In the genomic region with DNA sequence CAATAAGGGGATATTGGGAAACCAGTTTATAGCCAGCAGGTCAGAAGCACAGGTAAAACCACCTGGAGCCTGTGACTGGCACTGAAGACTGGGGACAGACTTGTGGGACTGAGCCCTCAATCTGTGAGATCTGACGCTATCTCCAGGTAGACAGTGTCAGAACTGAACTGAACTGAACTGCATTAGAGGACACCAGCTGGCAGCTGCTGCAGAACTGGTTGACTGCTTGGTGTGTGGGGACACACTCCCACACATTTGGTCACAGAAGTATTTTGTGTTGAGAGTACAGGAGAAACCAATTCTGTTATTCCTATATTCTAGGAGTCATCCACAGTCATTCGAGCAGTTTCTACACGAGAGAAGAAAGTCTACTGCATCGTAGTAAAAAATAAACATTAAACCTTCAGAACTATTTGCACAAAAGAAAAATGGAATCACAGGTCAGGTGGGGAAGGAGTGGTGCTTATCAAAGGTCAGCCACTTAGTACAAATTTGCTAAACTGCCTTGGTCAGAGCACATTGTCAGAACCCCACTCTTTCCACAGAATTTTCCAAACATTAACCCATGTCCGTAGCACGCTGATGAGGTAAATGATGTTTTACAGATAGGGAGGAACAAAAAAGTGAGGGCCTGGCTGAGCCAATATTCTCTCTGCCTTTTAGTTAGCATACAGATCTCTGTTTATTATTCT, we compare ENCODE assay signal across 1 cellular context.
A peak's percentile ranks its signal among the peaks of the same experiment; 100 is the strongest.
TF ChIP-seq lines count a peak whose summit lies in the region.

No MANE protein-coding gene starts in this region.

TF ChIP-seq in HepG2, 621 proteins besides CTCF, POLR2A, EP300 and RAD21 (continued from another document and continues in another):
- TF ChIP-seq, protein P1, sequence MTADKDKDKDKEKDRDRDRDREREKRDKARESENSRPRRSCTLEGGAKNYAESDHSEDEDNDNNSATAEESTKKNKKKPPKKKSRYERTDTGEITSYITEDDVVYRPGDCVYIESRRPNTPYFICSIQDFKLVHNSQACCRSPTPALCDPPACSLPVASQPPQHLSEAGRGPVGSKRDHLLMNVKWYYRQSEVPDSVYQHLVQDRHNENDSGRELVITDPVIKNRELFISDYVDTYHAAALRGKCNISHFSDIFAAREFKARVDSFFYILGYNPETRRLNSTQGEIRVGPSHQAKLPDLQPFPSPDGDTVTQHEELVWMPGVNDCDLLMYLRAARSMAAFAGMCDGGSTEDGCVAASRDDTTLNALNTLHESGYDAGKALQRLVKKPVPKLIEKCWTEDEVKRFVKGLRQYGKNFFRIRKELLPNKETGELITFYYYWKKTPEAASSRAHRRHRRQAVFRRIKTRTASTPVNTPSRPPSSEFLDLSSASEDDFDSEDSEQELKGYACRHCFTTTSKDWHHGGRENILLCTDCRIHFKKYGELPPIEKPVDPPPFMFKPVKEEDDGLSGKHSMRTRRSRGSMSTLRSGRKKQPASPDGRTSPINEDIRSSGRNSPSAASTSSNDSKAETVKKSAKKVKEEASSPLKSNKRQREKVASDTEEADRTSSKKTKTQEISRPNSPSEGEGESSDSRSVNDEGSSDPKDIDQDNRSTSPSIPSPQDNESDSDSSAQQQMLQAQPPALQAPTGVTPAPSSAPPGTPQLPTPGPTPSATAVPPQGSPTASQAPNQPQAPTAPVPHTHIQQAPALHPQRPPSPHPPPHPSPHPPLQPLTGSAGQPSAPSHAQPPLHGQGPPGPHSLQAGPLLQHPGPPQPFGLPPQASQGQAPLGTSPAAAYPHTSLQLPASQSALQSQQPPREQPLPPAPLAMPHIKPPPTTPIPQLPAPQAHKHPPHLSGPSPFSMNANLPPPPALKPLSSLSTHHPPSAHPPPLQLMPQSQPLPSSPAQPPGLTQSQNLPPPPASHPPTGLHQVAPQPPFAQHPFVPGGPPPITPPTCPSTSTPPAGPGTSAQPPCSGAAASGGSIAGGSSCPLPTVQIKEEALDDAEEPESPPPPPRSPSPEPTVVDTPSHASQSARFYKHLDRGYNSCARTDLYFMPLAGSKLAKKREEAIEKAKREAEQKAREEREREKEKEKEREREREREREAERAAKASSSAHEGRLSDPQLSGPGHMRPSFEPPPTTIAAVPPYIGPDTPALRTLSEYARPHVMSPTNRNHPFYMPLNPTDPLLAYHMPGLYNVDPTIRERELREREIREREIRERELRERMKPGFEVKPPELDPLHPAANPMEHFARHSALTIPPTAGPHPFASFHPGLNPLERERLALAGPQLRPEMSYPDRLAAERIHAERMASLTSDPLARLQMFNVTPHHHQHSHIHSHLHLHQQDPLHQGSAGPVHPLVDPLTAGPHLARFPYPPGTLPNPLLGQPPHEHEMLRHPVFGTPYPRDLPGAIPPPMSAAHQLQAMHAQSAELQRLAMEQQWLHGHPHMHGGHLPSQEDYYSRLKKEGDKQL (CRISPR knock-in tag; IDR thresholded peaks at IDR 0.05; ENCODE audit: low read depth), result peak; percentile 71
- TF ChIP-seq, protein P2, sequence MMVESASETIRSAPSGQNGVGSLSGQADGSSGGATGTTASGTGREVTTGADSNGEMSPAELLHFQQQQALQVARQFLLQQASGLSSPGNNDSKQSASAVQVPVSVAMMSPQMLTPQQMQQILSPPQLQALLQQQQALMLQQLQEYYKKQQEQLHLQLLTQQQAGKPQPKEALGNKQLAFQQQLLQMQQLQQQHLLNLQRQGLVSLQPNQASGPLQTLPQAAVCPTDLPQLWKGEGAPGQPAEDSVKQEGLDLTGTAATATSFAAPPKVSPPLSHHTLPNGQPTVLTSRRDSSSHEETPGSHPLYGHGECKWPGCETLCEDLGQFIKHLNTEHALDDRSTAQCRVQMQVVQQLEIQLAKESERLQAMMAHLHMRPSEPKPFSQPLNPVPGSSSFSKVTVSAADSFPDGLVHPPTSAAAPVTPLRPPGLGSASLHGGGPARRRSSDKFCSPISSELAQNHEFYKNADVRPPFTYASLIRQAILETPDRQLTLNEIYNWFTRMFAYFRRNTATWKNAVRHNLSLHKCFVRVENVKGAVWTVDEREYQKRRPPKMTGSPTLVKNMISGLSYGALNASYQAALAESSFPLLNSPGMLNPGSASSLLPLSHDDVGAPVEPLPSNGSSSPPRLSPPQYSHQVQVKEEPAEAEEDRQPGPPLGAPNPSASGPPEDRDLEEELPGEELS (CRISPR knock-in tag; IDR thresholded peaks at IDR 0.05), result peak; percentile 77
- TF ChIP-seq, protein P3, sequence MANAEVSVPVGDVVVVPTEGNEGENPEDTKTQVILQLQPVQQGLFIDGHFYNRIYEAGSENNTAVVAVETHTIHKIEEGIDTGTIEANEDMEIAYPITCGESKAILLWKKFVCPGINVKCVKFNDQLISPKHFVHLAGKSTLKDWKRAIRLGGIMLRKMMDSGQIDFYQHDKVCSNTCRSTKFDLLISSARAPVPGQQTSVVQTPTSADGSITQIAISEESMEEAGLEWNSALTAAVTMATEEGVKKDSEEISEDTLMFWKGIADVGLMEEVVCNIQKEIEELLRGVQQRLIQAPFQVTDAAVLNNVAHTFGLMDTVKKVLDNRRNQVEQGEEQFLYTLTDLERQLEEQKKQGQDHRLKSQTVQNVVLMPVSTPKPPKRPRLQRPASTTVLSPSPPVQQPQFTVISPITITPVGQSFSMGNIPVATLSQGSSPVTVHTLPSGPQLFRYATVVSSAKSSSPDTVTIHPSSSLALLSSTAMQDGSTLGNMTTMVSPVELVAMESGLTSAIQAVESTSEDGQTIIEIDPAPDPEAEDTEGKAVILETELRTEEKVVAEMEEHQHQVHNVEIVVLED (CRISPR knock-in tag; IDR thresholded peaks at IDR 0.05; ENCODE audit: borderline replicate concordance), result peak; percentile 30; the same call in 1 of the 2 replicates
- TF ChIP-seq ZNF773 (CRISPR knock-in tag; IDR thresholded peaks at IDR 0.05; ENCODE audit: borderline replicate concordance) (no peak), KDM5A (IDR thresholded peaks at IDR 0.05; ENCODE audit: borderline replicate concordance, low read length) (no peak), RCOR2 (CRISPR knock-in tag; IDR thresholded peaks at IDR 0.05) (0 out of 2 replicates have a peak, but pooled peaks have one; percentile 76), MATR3 (CRISPR knock-in tag; IDR thresholded peaks at IDR 0.05) (no peak), STAG1 (CRISPR knock-in tag; IDR thresholded peaks at IDR 0.05) (no peak), ZBTB34 (CRISPR knock-in tag; IDR thresholded peaks at IDR 0.05) (peak; percentile 78), ZNF652 (CRISPR knock-in tag; IDR thresholded peaks at IDR 0.05; ENCODE audit: borderline replicate concordance, low read depth) (peak; percentile 78), ZMYM3 (CRISPR knock-in tag; IDR thresholded peaks at IDR 0.05) (peak; percentile 50; the same call in 1 of the 2 replicates), ZNF816 (CRISPR knock-in tag; IDR thresholded peaks at IDR 0.05; ENCODE audit: borderline replicate concordance) (peak; percentile 62; the same call in 1 of the 2 replicates), HBP1 (CRISPR knock-in tag; IDR thresholded peaks at IDR 0.05; ENCODE audit: low read depth) (peak; percentile 51; the same call in 1 of the 2 replicates), HOXA5 (CRISPR knock-in tag; IDR thresholded peaks at IDR 0.05) (0 out of 2 replicates have a peak, but pooled peaks have one; percentile 26), PRDM10 (CRISPR knock-in tag; IDR thresholded peaks at IDR 0.05; ENCODE audit: low read depth) (0 out of 2 replicates have a peak, but pooled peaks have one; percentile 15), HES4 (CRISPR knock-in tag; IDR thresholded peaks at IDR 0.05; ENCODE audit: borderline replicate concordance) (no peak), FOXA3 (CRISPR knock-in tag; IDR thresholded peaks at IDR 0.05) (peak; percentile 74), ERF (CRISPR knock-in tag; IDR thresholded peaks at IDR 0.05) (peak; percentile 75), ZNF724P (CRISPR knock-in tag; IDR thresholded peaks at IDR 0.05; ENCODE audit: borderline replicate concordance) (no peak), SALL1 (CRISPR knock-in tag; IDR thresholded peaks at IDR 0.05) (peak; percentile 89), NR2C2 (CRISPR knock-in tag; IDR thresholded peaks at IDR 0.05; ENCODE audit: borderline replicate concordance) (peak; percentile 53; the same call in 1 of the 2 replicates), ZNF792 (CRISPR knock-in tag; IDR thresholded peaks at IDR 0.05) (peak; percentile 51; the same call in 1 of the 2 replicates), ZBTB2 (CRISPR knock-in tag; IDR thresholded peaks at IDR 0.05; ENCODE audit: low read depth) (no peak), HOXD1 (CRISPR knock-in tag; IDR thresholded peaks at IDR 0.05) (no peak), ZBTB38 (CRISPR knock-in tag; IDR thresholded peaks at IDR 0.05) (no peak)
- TF ChIP-seq, protein P4, sequence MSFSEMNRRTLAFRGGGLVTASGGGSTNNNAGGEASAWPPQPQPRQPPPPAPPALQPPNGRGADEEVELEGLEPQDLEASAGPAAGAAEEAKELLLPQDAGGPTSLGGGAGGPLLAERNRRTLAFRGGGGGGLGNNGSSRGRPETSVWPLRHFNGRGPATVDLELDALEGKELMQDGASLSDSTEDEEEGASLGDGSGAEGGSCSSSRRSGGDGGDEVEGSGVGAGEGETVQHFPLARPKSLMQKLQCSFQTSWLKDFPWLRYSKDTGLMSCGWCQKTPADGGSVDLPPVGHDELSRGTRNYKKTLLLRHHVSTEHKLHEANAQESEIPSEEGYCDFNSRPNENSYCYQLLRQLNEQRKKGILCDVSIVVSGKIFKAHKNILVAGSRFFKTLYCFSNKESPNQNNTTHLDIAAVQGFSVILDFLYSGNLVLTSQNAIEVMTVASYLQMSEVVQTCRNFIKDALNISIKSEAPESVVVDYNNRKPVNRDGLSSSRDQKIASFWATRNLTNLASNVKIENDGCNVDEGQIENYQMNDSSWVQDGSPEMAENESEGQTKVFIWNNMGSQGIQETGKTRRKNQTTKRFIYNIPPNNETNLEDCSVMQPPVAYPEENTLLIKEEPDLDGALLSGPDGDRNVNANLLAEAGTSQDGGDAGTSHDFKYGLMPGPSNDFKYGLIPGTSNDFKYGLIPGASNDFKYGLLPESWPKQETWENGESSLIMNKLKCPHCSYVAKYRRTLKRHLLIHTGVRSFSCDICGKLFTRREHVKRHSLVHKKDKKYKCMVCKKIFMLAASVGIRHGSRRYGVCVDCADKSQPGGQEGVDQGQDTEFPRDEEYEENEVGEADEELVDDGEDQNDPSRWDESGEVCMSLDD (CRISPR knock-in tag; IDR thresholded peaks at IDR 0.05; ENCODE audit: borderline replicate concordance), result peak; percentile 8; the same call in 1 of the 2 replicates
- TF ChIP-seq, protein P5, sequence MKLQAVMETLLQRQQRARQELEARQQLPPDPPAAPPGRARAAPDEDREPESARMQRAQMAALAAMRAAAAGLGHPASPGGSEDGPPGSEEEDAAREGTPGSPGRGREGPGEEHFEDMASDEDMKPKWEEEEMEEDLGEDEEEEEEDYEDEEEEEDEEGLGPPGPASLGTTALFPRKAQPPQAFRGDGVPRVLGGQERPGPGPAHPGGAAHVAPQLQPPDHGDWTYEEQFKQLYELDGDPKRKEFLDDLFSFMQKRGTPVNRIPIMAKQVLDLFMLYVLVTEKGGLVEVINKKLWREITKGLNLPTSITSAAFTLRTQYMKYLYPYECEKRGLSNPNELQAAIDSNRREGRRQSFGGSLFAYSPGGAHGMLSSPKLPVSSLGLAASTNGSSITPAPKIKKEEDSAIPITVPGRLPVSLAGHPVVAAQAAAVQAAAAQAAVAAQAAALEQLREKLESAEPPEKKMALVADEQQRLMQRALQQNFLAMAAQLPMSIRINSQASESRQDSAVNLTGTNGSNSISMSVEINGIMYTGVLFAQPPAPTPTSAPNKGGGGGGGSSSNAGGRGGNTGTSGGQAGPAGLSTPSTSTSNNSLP (IDR thresholded peaks at IDR 0.05; ENCODE audit: low read depth, low read length), result peak; percentile 69
